Comparison of ENCODE assay signal across 9 cellular contexts in genomic region chr1:162023181-162023546, GRCh38. TPM values are rescaled to one million over a fixed set of nuclear protein-coding genes. Genes with fewer than 3 reads are reported as not detected.
DNase-seq lines count a peak whose midpoint lies in the region; ATAC-seq, FAIRE-seq and TF ChIP-seq lines count a peak whose summit lies in the region.
"Had no signal": no experiment of that assay in that cellular context is flagged by ENCODE, and none has a peak within 500 bp of the region (broad histone marks: within the 10 kb centered on the region; RNA-seq: fewer than 3 reads in every experiment).

No MANE protein-coding gene starts in this region.

- peaks cover 12% of the 10 kb centered on the region for H3K4me1 Mint-ChIP-seq in activated naive CD8-positive, alpha-beta T cell treated with anti-CD3 and anti-CD28 coated beads for 36 hours
- H3K4me1 Mint-ChIP-seq in stimulated activated naive B cell treated with anti-CD40 and anti-IgM and Interleukin-4, amounts not matched to agents 10 μg/mL and 1 μg/mL and 100 μg/mL, for 72 hours, result peaks cover 9 to 15% of the 10 kb centered on the region in 2 donors

- peaks cover 3% of the 10 kb centered on the region for H3K27me3 ChIP-seq in HL-60 (ENCODE audit: insufficient read depth, poor library complexity, severe bottlenecking)
- peaks cover 12% of the 10 kb centered on the region for H3K27me3 ChIP-seq in keratinocyte (ENCODE audit: control insufficient read depth, extremely low read depth, insufficient read depth, low read length)

- peak overlapping the region; percentile 72 for H3K4me3 ChIP-seq in HL-60 (replicated peaks; ENCODE audit: insufficient read depth, low read length)
- peak overlapping the region; percentile 55 to 82 (median 72) for H3K4me3 ChIP-seq in keratinocyte (ENCODE audit: control insufficient read depth in 2 of 3, extremely low read depth in 1 of 3, insufficient read depth in 2 of 3, low read depth in 1 of 3, low read length in 3 of 3)

- H3K27ac Mint-ChIP-seq in activated naive CD8-positive, alpha-beta T cell treated with anti-CD3 and anti-CD28 coated beads for 36 hours, result no peak overlapping the region
- no peak overlapping the region for H3K27ac Mint-ChIP-seq in stimulated activated naive B cell treated with anti-CD40 and anti-IgM and Interleukin-4, amounts not matched to agents 10 μg/mL and 1 μg/mL and 100 μg/mL, for 72 hours

- dilution Hi-C loops in keratinocyte (cut with MboI; ENCODE audit: extremely low pct_ligation_motif_present, low sequenced_read_pairs), result no loop called here

- ATAC-seq in stimulated activated naive B cell treated with anti-CD40 and anti-IgM and Interleukin-4, amounts not matched to agents 10 μg/mL and 1 μg/mL and 100 μg/mL, for 72 hours (replicated peaks), result no peak
- ATAC-seq in HG02870 (IDR thresholded peaks at IDR 0.05; ENCODE audit: unreplicated experiment) (no peak), HG02885 (IDR thresholded peaks at IDR 0.05; ENCODE audit: poor library complexity, unreplicated experiment) (no peak)

- H3K4me2 ChIP-seq in keratinocyte (ENCODE audit: control insufficient read depth, extremely low read depth, insufficient read depth, low read depth, low read length), result peak overlapping the region; percentile 96

- peaks cover 52% of the 10 kb centered on the region for H3K27me3 Mint-ChIP-seq in activated naive CD8-positive, alpha-beta T cell treated with anti-CD3 and anti-CD28 coated beads for 36 hours
- H3K27me3 Mint-ChIP-seq in stimulated activated naive B cell treated with anti-CD40 and anti-IgM and Interleukin-4, amounts not matched to agents 10 μg/mL and 1 μg/mL and 100 μg/mL, for 72 hours, result peaks cover 47 to 51% of the 10 kb centered on the region in 2 donors

- no peaks in the 10 kb centered on the region for H3K36me3 ChIP-seq in keratinocyte (ENCODE audit: control insufficient read depth in 2 of 2, extremely low read depth in 1 of 2, insufficient read depth in 2 of 2, low read length in 2 of 2)

- TF ChIP-seq CTCF in HL-60 (IDR thresholded peaks at IDR 0.05; ENCODE audit: insufficient read depth, low read length) (no peak), keratinocyte (optimal IDR thresholded peaks at IDR 0.05 in 1 of 3, IDR thresholded peaks at IDR 0.05 in 1 of 3, conservative IDR thresholded peaks at IDR 0.05 in 1 of 3; ENCODE audit: extremely low read depth in 1 of 3, insufficient read depth in 2 of 3, low read length in 3 of 3) (no peak)

- H3K9me3 ChIP-seq in keratinocyte (ENCODE audit: control insufficient read depth, low read depth, low read length), result no peaks in the 10 kb centered on the region

- no peaks in the 10 kb centered on the region for H3K36me3 Mint-ChIP-seq in activated naive CD8-positive, alpha-beta T cell treated with anti-CD3 and anti-CD28 coated beads for 36 hours
- no peaks in the 10 kb centered on the region for H3K36me3 Mint-ChIP-seq in stimulated activated naive B cell treated with anti-CD40 and anti-IgM and Interleukin-4, amounts not matched to agents 10 μg/mL and 1 μg/mL and 100 μg/mL, for 72 hours

- no peaks in the 10 kb centered on the region for H4K20me1 ChIP-seq in keratinocyte (ENCODE audit: control insufficient read depth, extremely low read depth, insufficient read depth, low read length)

- H3K9me1 ChIP-seq in keratinocyte (ENCODE audit: control insufficient read depth, extremely low read depth, insufficient read depth, low read length), result no peaks in the 10 kb centered on the region

- DNase-seq in HL-60 (ENCODE audit: low read depth in 1 of 2, low spot score in 1 of 2) (no peak), keratinocyte (ENCODE audit: low read depth, low spot score) (no peak), activated gamma-delta T cell treated with Interleukin-2 at 50 U/mL for 16 hours (no peak)
- no peak for DNase-seq in activated naive CD8-positive, alpha-beta T cell treated with anti-CD3 and anti-CD28 coated beads for 36 hours
- DNase-seq in stimulated activated naive B cell treated with anti-CD40 and anti-IgM and Interleukin-4, amounts not matched to agents 10 μg/mL and 1 μg/mL and 100 μg/mL, for 72 hours, result no peak

- H3K4me1 ChIP-seq in keratinocyte (ENCODE audit: control insufficient read depth, extremely low read depth, insufficient read depth, low read length), result peaks cover 9% of the 10 kb centered on the region

- no peak for FAIRE-seq in keratinocyte (lab: Jason Lieb, UNC)
- FAIRE-seq: bronchial epithelial cell had no signal

- H2AFZ ChIP-seq in keratinocyte (ENCODE audit: control insufficient read depth, low read length), result peak overlapping the region; percentile 91

- H3K27ac ChIP-seq in HL-60 (replicated peaks) (no peak overlapping the region), keratinocyte (ENCODE audit: control insufficient read depth, insufficient read depth, low read length) (no peak overlapping the region)

- no peak overlapping the region for H3K9ac ChIP-seq in keratinocyte (ENCODE audit: control insufficient read depth, extremely low read depth, insufficient read depth, low read length)

- H3K4me3 Mint-ChIP-seq in activated naive CD8-positive, alpha-beta T cell treated with anti-CD3 and anti-CD28 coated beads for 36 hours, result peak overlapping the region; percentile 88
- H3K4me3 Mint-ChIP-seq in stimulated activated naive B cell treated with anti-CD40 and anti-IgM and Interleukin-4, amounts not matched to agents 10 μg/mL and 1 μg/mL and 100 μg/mL, for 72 hours, result peak overlapping the region; percentile 78 to 79

- no peaks in the 10 kb centered on the region for H3K9me3 Mint-ChIP-seq in activated naive CD8-positive, alpha-beta T cell treated with anti-CD3 and anti-CD28 coated beads for 36 hours
- H3K9me3 Mint-ChIP-seq in stimulated activated naive B cell treated with anti-CD40 and anti-IgM and Interleukin-4, amounts not matched to agents 10 μg/mL and 1 μg/mL and 100 μg/mL, for 72 hours, result peaks cover 3 to 8% of the 10 kb centered on the region in 2 donors

- H3K79me2 ChIP-seq in keratinocyte (ENCODE audit: control insufficient read depth, insufficient read depth, low read length), result no peaks in the 10 kb centered on the region

RNA-seq across cellular contexts. Expression of gene OLFML2B, which starts 0.5 kb away (rescaled TPM):
- under 1 TPM in 1 of 2 experiments, not detected in 1; 0.12 TPM for total RNA-seq in activated naive CD8-positive, alpha-beta T cell treated with anti-CD3 and anti-CD28 coated beads for 36 hours
- 0.02 TPM in 1 of 3 replicates, not detected in the others for polyA plus RNA-seq in keratinocyte
- not detected for polyA plus RNA-seq in keratinocyte (2011; ENCODE audit: low read depth)
- polyA plus RNA-seq in keratinocyte (2011; cell fraction: cytosol; rRNA removed), result 0.01 TPM in 1 of 2 replicates, not detected in the other
- not detected in 2 replicates for polyA plus RNA-seq in keratinocyte (2011; cell fraction: nucleus; rRNA removed)
- not detected in 2 replicates for polyA plus RNA-seq in keratinocyte (2012; ENCODE audit: low replicate concordance)
- not detected in 3 replicates for polyA minus RNA-seq in keratinocyte
- polyA minus RNA-seq in keratinocyte (2011; cell fraction: cytosol; rRNA and poly(A)+ RNA removed), result not detected
- polyA minus RNA-seq in keratinocyte (2011; cell fraction: nucleus; rRNA and poly(A)+ RNA removed), result not detected in 2 replicates
- total RNA-seq: bronchial epithelial cell, NCI-H460 had no signal

RNA-seq across cellular contexts. Expression of gene NOS1AP, which starts 46.3 kb away (rescaled TPM):
- total RNA-seq in activated naive CD8-positive, alpha-beta T cell treated with anti-CD3 and anti-CD28 coated beads for 36 hours, result under 1 TPM; 0.14 to 0.21 TPM
- polyA plus RNA-seq in keratinocyte, result 0.01 to 0.02 TPM in 2 of 3 replicates, not detected in the other
- polyA plus RNA-seq in keratinocyte (2011; ENCODE audit: low read depth), result 0.15 TPM
- not detected in 2 replicates for polyA plus RNA-seq in keratinocyte (2011; cell fraction: cytosol; rRNA removed)
- polyA plus RNA-seq in keratinocyte (2011; cell fraction: nucleus; rRNA removed), result 0.04 and 0.06 TPM in 2 replicates
- polyA plus RNA-seq in keratinocyte (2012; ENCODE audit: low replicate concordance), result 0.16 TPM in 1 of 2 replicates, not detected in the other
- polyA minus RNA-seq in keratinocyte, result 0.49 TPM in 1 of 3 replicates, not detected in the others
- polyA minus RNA-seq in keratinocyte (2011; cell fraction: cytosol; rRNA and poly(A)+ RNA removed), result not detected
- 0.21 TPM in 1 of 2 replicates, not detected in the other for polyA minus RNA-seq in keratinocyte (2011; cell fraction: nucleus; rRNA and poly(A)+ RNA removed)
